In genomic region chr3:183409219-183409618, GRCh38 we compare ENCODE assay signal across 8 cellular contexts. TPM values are rescaled to one million over a fixed set of nuclear protein-coding genes. Genes with fewer than 3 reads are reported as not detected.
"Had no signal": no experiment of that assay in that cellular context is flagged by ENCODE, and none has a peak within 500 bp of the region (broad histone marks: within the 10 kb centered on the region; RNA-seq: fewer than 3 reads in every experiment).

No MANE protein-coding gene starts in this region.

- ATAC-seq: GM23338, HepG2 had no signal

- H3K9ac ChIP-seq: KMS-11 had no signal

- H3K27ac ChIP-seq: HL-60, KMS-11 had no signal

- DNase-seq: H9, HCEC 1CT, KBM-7 had no signal

- H3K4me2 ChIP-seq: GM23338, KMS-11 had no signal

- FAIRE-seq: H1, HepG2 had no signal

- H2AFZ ChIP-seq: GM23338 had no signal

- H3K4me3 ChIP-seq: GM23338 had no signal

RNA-seq across cellular contexts. Expression of gene MCF2L2, which starts 19.2 kb away (rescaled TPM):
- total RNA-seq: HepG2 had no signal
- polyA plus RNA-seq: HepG2 had no signal
